ENCODE assay signal across 14 cellular contexts in genomic region chr20:64010711-64011237, GRCh38. TPM values are rescaled to one million over a fixed set of nuclear protein-coding genes. Genes with fewer than 3 reads are reported as not detected.
DNase-seq lines count a peak whose midpoint lies in the region; ATAC-seq and TF ChIP-seq lines count a peak whose summit lies in the region.
"Had no signal": no experiment of that assay in that cellular context is flagged by ENCODE, and none has a peak within 500 bp of the region (broad histone marks: within the 10 kb centered on the region; RNA-seq: fewer than 3 reads in every experiment).

No MANE protein-coding gene starts in this region.

- TF ChIP-seq CTCF in AG04449 (IDR thresholded peaks at IDR 0.05; ENCODE audit: insufficient read depth, low read length, missing control alignments) = no peak
- TF ChIP-seq CTCF in PC-3 (conservative IDR thresholded peaks at IDR 0.05; ENCODE audit: low read depth, low read length) = no peak
- no peak for TF ChIP-seq CTCF in epithelial cell of esophagus (IDR thresholded peaks at IDR 0.05; ENCODE audit: insufficient read depth, low read depth, low read length, missing control alignments)
- TF ChIP-seq CTCF in glutamatergic neuron (IDR thresholded peaks at IDR 0.05; ENCODE audit: partially characterized antibody, unreplicated experiment) = no peak
- no peak for TF ChIP-seq CTCF in GM20000 (IDR thresholded peaks at IDR 0.05; ENCODE audit: extremely low read depth, missing control alignments)

- no peaks in the 10 kb centered on the region for H3K27me3 Mint-ChIP-seq in CD8-positive, alpha-beta memory T cell
- no peaks in the 10 kb centered on the region for H3K27me3 Mint-ChIP-seq in glutamatergic neuron (ENCODE audit: unreplicated experiment)
- H3K27me3 Mint-ChIP-seq: progenitor cell of endocrine pancreas had no signal

- no peak overlapping the region for H3K4me2 ChIP-seq in PC-3 (ENCODE audit: low read length)

- no TSS peak for BruUV-seq in PC-3 (replicated peaks; lab: Mats Ljungman, UMichigan)

- 0 out of 2 replicates have a peak, but pooled peaks cover 9% of the 10 kb centered on the region for H3K79me2 ChIP-seq in PC-3 (ENCODE audit: low read length)

- H3K36me3 Mint-ChIP-seq in CD8-positive, alpha-beta memory T cell = peaks cover 24 to 69% (median 50%) of the 10 kb centered on the region in 3 donors
- peaks cover 9% of the 10 kb centered on the region for H3K36me3 Mint-ChIP-seq in glutamatergic neuron (ENCODE audit: unreplicated experiment)

- peaks cover 31% of the 10 kb centered on the region for H3K9me3 ChIP-seq in CD8-positive, alpha-beta memory T cell (ENCODE audit: low read length)
- no peaks in the 10 kb centered on the region for H3K9me3 ChIP-seq in PC-3 (ENCODE audit: low read length)
- H3K9me3 ChIP-seq: transverse colon had no signal

- no peaks in the 10 kb centered on the region for H4K20me1 ChIP-seq in PC-3 (ENCODE audit: low read length)

- peak overlapping the region in 4 of 8 donors; percentile 21 to 65 (median 52) for H3K27ac Mint-ChIP-seq in CD8-positive, alpha-beta memory T cell
- no peak overlapping the region for H3K27ac Mint-ChIP-seq in glutamatergic neuron (ENCODE audit: unreplicated experiment)
- H3K27ac Mint-ChIP-seq: progenitor cell of endocrine pancreas, WTC11 had no signal

- POLR2A ChIA-PET in AG04449 (lab: Yijun Ruan, JAX) (no interaction called here), PC-3 (lab: Charles Lee; ENCODE audit: unreplicated experiment) (no interaction called here)
- POLR2A ChIA-PET in CD8-positive, alpha-beta memory T cell (lab: Charles Lee) = interaction anchor here (1.3 kb wide), 1 partner anchor 31 kb away, joined by 4 read pairs; the partner anchor contains the start of gene SAMD10

- peaks cover 46% of the 10 kb centered on the region for H3K36me3 ChIP-seq in CD8-positive, alpha-beta memory T cell (ENCODE audit: insufficient read depth, low read length)
- peaks cover 59% of the 10 kb centered on the region for H3K36me3 ChIP-seq in PC-3 (ENCODE audit: low read depth, low read length)

- no peak overlapping the region for H3K27ac ChIP-seq in CD8-positive, alpha-beta memory T cell (ENCODE audit: low read depth, low read length)
- H3K27ac ChIP-seq in PC-3 (ENCODE audit: low read length) = peak overlapping the region; percentile 32; the same call in 1 of the 2 replicates
- H3K27ac ChIP-seq: transverse colon had no signal

- H3K4me3 Mint-ChIP-seq in CD8-positive, alpha-beta memory T cell = peak overlapping the region in 1 of 7 donors; percentile 68
- no peak overlapping the region for H3K4me3 Mint-ChIP-seq in glutamatergic neuron (ENCODE audit: unreplicated experiment)
- H3K4me3 Mint-ChIP-seq: WTC11 had no signal

- CTCF ChIA-PET in AG04449 (lab: Yijun Ruan, JAX) (no interaction called here), PC-3 (lab: Charles Lee) (no interaction called here)
- CTCF ChIA-PET in CD8-positive, alpha-beta memory T cell (lab: Charles Lee) = no interaction called here

- intact Hi-C loops in PC-3 (cut with micrococcal nuclease) = no loop called here

- no peak overlapping the region for H2AFZ ChIP-seq in PC-3 (ENCODE audit: low read length)

- H3K27me3 ChIP-seq in CD8-positive, alpha-beta memory T cell (ENCODE audit: insufficient read depth, low read length, poor library complexity, severe bottlenecking) = no peaks in the 10 kb centered on the region
- H3K27me3 ChIP-seq in PC-3 (ENCODE audit: low read length) = no peaks in the 10 kb centered on the region
- H3K27me3 ChIP-seq: transverse colon had no signal

- ATAC-seq in PC-3 = no peak
- ATAC-seq in HG02970 (IDR thresholded peaks at IDR 0.05; ENCODE audit: low FRiP score, unreplicated experiment) = no peak
- ATAC-seq in GM18519 (IDR thresholded peaks at IDR 0.05; ENCODE audit: low FRiP score, unreplicated experiment) = no peak
- ATAC-seq: left cardiac atrium, WTC11 had no signal

- H3K9me2 ChIP-seq in PC-3 (replicated peaks; ENCODE audit: low read length) = no peaks in the 10 kb centered on the region

- no peak overlapping the region for H3K4me3 ChIP-seq in AG04449 (ENCODE audit: low read depth, low read length)
- H3K4me3 ChIP-seq in CD8-positive, alpha-beta memory T cell (ENCODE audit: low read length) = peak overlapping the region; percentile 44
- no peak overlapping the region for H3K4me3 ChIP-seq in PC-3 (ENCODE audit: low read length)
- H3K4me3 ChIP-seq in epithelial cell of esophagus (ENCODE audit: low read length) = no peak overlapping the region
- H3K4me3 ChIP-seq: transverse colon had no signal

- peaks cover 25 to 46% (median 39%) of the 10 kb centered on the region in 3 donors for H3K4me1 Mint-ChIP-seq in CD8-positive, alpha-beta memory T cell
- peaks cover 2% of the 10 kb centered on the region for H3K4me1 Mint-ChIP-seq in glutamatergic neuron (ENCODE audit: low read depth, unreplicated experiment)
- H3K4me1 Mint-ChIP-seq: WTC11 had no signal

- H3F3A ChIP-seq in PC-3 (ENCODE audit: low read length, unreplicated experiment) = no peaks in the 10 kb centered on the region

- peaks cover 0 to 40% (median 34%) of the 10 kb centered on the region in 5 donors for H3K9me3 Mint-ChIP-seq in CD8-positive, alpha-beta memory T cell
- peaks cover 4% of the 10 kb centered on the region for H3K9me3 Mint-ChIP-seq in glutamatergic neuron (ENCODE audit: unreplicated experiment)

- H3K4me1 ChIP-seq in CD8-positive, alpha-beta memory T cell (ENCODE audit: insufficient read depth, low read length) = peaks cover 39% of the 10 kb centered on the region
- H3K4me1 ChIP-seq in PC-3 (ENCODE audit: insufficient read depth, low read length) = no peaks in the 10 kb centered on the region
- H3K4me1 ChIP-seq: transverse colon had no signal

- no peak overlapping the region for H3K9ac ChIP-seq in PC-3 (ENCODE audit: low read length)

- DNase-seq in AG04449 (ENCODE audit: low read depth, low spot score) (peak; percentile 23), PC-3 (peak; percentile 11), epithelial cell of esophagus (ENCODE audit: low read depth) (peak; percentile 28), glutamatergic neuron (no peak), GM20000 (ENCODE audit: low spot score) (no peak)
- no peak for DNase-seq in CD8-positive, alpha-beta memory T cell
- DNase-seq: left cardiac atrium; stimulated activated CD4-positive, alpha-beta T cell treated with anti-CD3 and anti-CD28 coated beads, Interleukin-15, amount 100 ng/mL, for 24 hours; transverse colon had no signal

RNA-seq across cellular contexts. Expression of gene C20orf204, which starts 25.2 kb away (rescaled TPM):
- total RNA-seq in CD8-positive, alpha-beta memory T cell = 1 to 10 TPM; 2.4 to 2.7 TPM
- polyA plus RNA-seq in CD8-positive, alpha-beta memory T cell = 0.40 TPM
- 2.1 and 3.4 TPM in 2 replicates for total RNA-seq in PC-3 (2014; rRNA removed)
- 3.9 TPM for total RNA-seq in glutamatergic neuron (ENCODE audit: unreplicated experiment)

RNA-seq across cellular contexts. Expression of gene PRPF6, which starts 29.8 kb away (rescaled TPM):
- total RNA-seq in CD8-positive, alpha-beta memory T cell = 10 to 100 TPM; 76.2 to 78.3 TPM
- 97.1 TPM for polyA plus RNA-seq in CD8-positive, alpha-beta memory T cell
- total RNA-seq in PC-3 (2014; rRNA removed) (67.1 and 87.2 TPM in 2 replicates), glutamatergic neuron (ENCODE audit: unreplicated experiment) (60.9 TPM)

RNA-seq across cellular contexts. Expression of gene SAMD10, which starts 31.3 kb away (rescaled TPM):
- total RNA-seq in CD8-positive, alpha-beta memory T cell = 10 to 100 TPM; 19.3 to 24.5 TPM
- 15.6 TPM for polyA plus RNA-seq in CD8-positive, alpha-beta memory T cell
- total RNA-seq in PC-3 (2014; rRNA removed) (7.4 and 13.4 TPM in 2 replicates), glutamatergic neuron (ENCODE audit: unreplicated experiment) (3.1 TPM)
- total RNA-seq: G401 had no signal

RNA-seq across cellular contexts. Expression of gene SOX18, which starts 38.7 kb away (rescaled TPM):
- total RNA-seq in CD8-positive, alpha-beta memory T cell = not detected
- polyA plus RNA-seq in CD8-positive, alpha-beta memory T cell = not detected
- 1.1 and 1.5 TPM in 2 replicates for total RNA-seq in PC-3 (2014; rRNA removed)
- 0.66 TPM for total RNA-seq in glutamatergic neuron (ENCODE audit: unreplicated experiment)
- total RNA-seq: progenitor cell of endocrine pancreas had no signal

RNA-seq across cellular contexts. Expression of gene ZNF512B, which starts 41.0 kb away (rescaled TPM):
- 10 to 100 TPM; 11.5 to 12.1 TPM for total RNA-seq in CD8-positive, alpha-beta memory T cell
- 1.0 TPM for polyA plus RNA-seq in CD8-positive, alpha-beta memory T cell
- 18.0 and 24.1 TPM in 2 replicates for total RNA-seq in PC-3 (2014; rRNA removed)
- total RNA-seq in glutamatergic neuron (ENCODE audit: unreplicated experiment) = 32.2 TPM

Comparison
In these comparisons a context has a peak if more than half of its experiments do, and no peak if none do; other contexts are left out.
1. DNase-seq: peak in AG04449 (single experiment), PC-3 (single experiment) and epithelial cell of esophagus (single experiment); none in CD8-positive, alpha-beta memory T cell (0 of 5), glutamatergic neuron (single experiment) and GM20000 (single experiment).